In genomic region chr3:158644345-158644908, GRCh38 we compare ENCODE assay signal across 8 cellular contexts. TPM values are rescaled to one million over a fixed set of nuclear protein-coding genes. Genes with fewer than 3 reads are reported as not detected.
DNase-seq lines count a peak whose midpoint lies in the region; ATAC-seq and TF ChIP-seq lines count a peak whose summit lies in the region.

Gene GFM1 (plus strand): TSS chr3:158644527. CDS start chr3:158644635, 108 bp downstream.

- WGBS in adipose tissue, 3 donors: 0% methylated on average over 42 of the region's 42 CpGs
- WGBS in heart left ventricle, 4 donors: 0 to 1% (median 0%) methylated on average over 42 of the region's 42 CpGs

- DNase-seq in NCI-H1417 treated with DMSO at 0.1 percent for 48 hours (lab: John Stamatoyannopoulos, UW) (peak; percentile 96), T follicular helper cell (ENCODE audit: low read depth) (peak; percentile 87), heart left ventricle (peak; percentile 93 to 96 (median 94)), posterior cingulate gyrus (peak; percentile 85 to 99 (median 93)), upper lobe of right lung (peak; percentile 95)

- peak in 1 of 2 donors; percentile 45 for TF ChIP-seq POLR2A in heart left ventricle (IDR thresholded peaks at IDR 0.05)

- H3K27ac ChIP-seq in adipose tissue (ENCODE audit: low read depth, low read length) (peak within 1 kb of the TSS; percentile 60), heart left ventricle (peak within 1 kb of the TSS; percentile 67 to 96 (median 89)), upper lobe of right lung (peak within 1 kb of the TSS; percentile 94)

- H3K4me1 ChIP-seq in heart left ventricle: peaks cover 6 to 35% (median 21%) of the 10 kb centered on the region in 12 donors
- peaks cover 19% of the 10 kb centered on the region for H3K4me1 ChIP-seq in upper lobe of right lung

- H3K36me3 ChIP-seq in heart left ventricle (peaks cover 0 to 39% (median 31%) of the 10 kb centered on the region in 9 donors), upper lobe of right lung (peaks cover 26% of the 10 kb centered on the region)

- peak within 1 kb of the TSS; percentile 56 to 96 (median 80) for H3K4me3 ChIP-seq in heart left ventricle
- H3K4me3 ChIP-seq in upper lobe of right lung: peak within 1 kb of the TSS; percentile 86

- H3K27me3 ChIP-seq in heart left ventricle: no peaks in the 10 kb centered on the region
- H3K27me3 ChIP-seq in upper lobe of right lung: no peaks in the 10 kb centered on the region

- peak; percentile 99 for ATAC-seq in HG02763 (IDR thresholded peaks at IDR 0.05; ENCODE audit: unreplicated experiment)
- peak; percentile 93 to 99 (median 98) for ATAC-seq in heart left ventricle
- peak; percentile 97 for ATAC-seq in upper lobe of right lung

- TF ChIP-seq CTCF in GM12873 (IDR thresholded peaks at IDR 0.05; ENCODE audit: insufficient read depth, low read depth, low read length, missing control alignments): peak; percentile 98
- peak; percentile 60 to 98 (median 91) for TF ChIP-seq CTCF in heart left ventricle (IDR thresholded peaks at IDR 0.05)
- TF ChIP-seq CTCF in upper lobe of right lung (IDR thresholded peaks at IDR 0.05): peak; percentile 94

- H3K9me3 ChIP-seq in heart left ventricle (no peaks in the 10 kb centered on the region), upper lobe of right lung (no peaks in the 10 kb centered on the region)

- intact Hi-C loops in heart left ventricle (cut with DNase I) (loop anchor here in 8 of 10 donors (5.0 to 10.0 kb wide), 6 partner anchors 70 to 110 kb away; partner anchors contain the start of gene MLF1 (in 6 of the 8)), posterior cingulate gyrus (cut with DNase I) (loop anchor here (10.0 kb wide), 1 partner anchor 70 kb away; the partner anchor contains the start of gene MLF1), upper lobe of right lung (cut with DNase I) (no loop called here)

RNA-seq across cellular contexts. Expression of gene GFM1, which starts in this region (rescaled TPM):
- polyA plus RNA-seq in adipose tissue: 10 to 100 TPM in 2 of 3 donors, 1 to 10 TPM in 1; 9.6 to 31.2 (median 10.8) TPM
- total RNA-seq in heart left ventricle: 10 to 100 TPM; 49.0 to 77.7 (median 50.9) TPM
- polyA plus RNA-seq in heart left ventricle: 10 to 100 TPM; 15.7 to 45.4 TPM
- total RNA-seq in upper lobe of right lung: 47.1 TPM

Comparison
In these comparisons a context has a peak if more than half of its experiments do, and no peak if none do; other contexts are left out.
1. Peak in every context shown above with its lines: DNase-seq, ATAC-seq, H3K4me3 ChIP-seq and H3K27ac ChIP-seq.